Comparison of ENCODE assay signal across 8 cellular contexts in genomic region chr3:151379083-151379734, GRCh38. TPM values are rescaled to one million over a fixed set of nuclear protein-coding genes. Genes with fewer than 3 reads are reported as not detected.
DNase-seq lines count a peak whose midpoint lies in the region; ATAC-seq and TF ChIP-seq lines count a peak whose summit lies in the region.

No MANE protein-coding gene starts in this region.

- no TSS peak for BruUV-seq in Caco-2 (replicated peaks; lab: Mats Ljungman, UMichigan)

- no peak overlapping the region for H3K27ac Mint-ChIP-seq in Caco-2 (ENCODE audit: unreplicated experiment)
- H3K27ac Mint-ChIP-seq in neural progenitor cell, result no peak overlapping the region
- no peak overlapping the region for H3K27ac Mint-ChIP-seq in CD4-positive, alpha-beta memory T cell

- no peak overlapping the region for H3K4me2 ChIP-seq in neural progenitor cell

- no peak overlapping the region for H3K9ac ChIP-seq in neural progenitor cell

- no peak overlapping the region for H3K27ac ChIP-seq in neural progenitor cell
- no peak overlapping the region for H3K27ac ChIP-seq in CD4-positive, alpha-beta memory T cell (ENCODE audit: low read depth, low read length)

- H4K20me1 ChIP-seq in neural progenitor cell (ENCODE audit: low read depth), result no peaks in the 10 kb centered on the region

- H3K9me3 Mint-ChIP-seq in Caco-2 (ENCODE audit: unreplicated experiment), result no peaks in the 10 kb centered on the region
- H3K9me3 Mint-ChIP-seq in neural progenitor cell, result no peaks in the 10 kb centered on the region
- no peaks in the 10 kb centered on the region for H3K9me3 Mint-ChIP-seq in CD4-positive, alpha-beta memory T cell

- no peak overlapping the region for H2AFZ ChIP-seq in neural progenitor cell (replicated peaks)

- H3K27me3 Mint-ChIP-seq in Caco-2 (ENCODE audit: insufficient read depth, unreplicated experiment) (no peaks in the 10 kb centered on the region), neural progenitor cell (ENCODE audit: insufficient read depth, low read depth) (no peaks in the 10 kb centered on the region)
- H3K27me3 Mint-ChIP-seq in CD4-positive, alpha-beta memory T cell, result peaks cover 4 to 5% of the 10 kb centered on the region in 2 donors

- H3K4me1 Mint-ChIP-seq in Caco-2 (ENCODE audit: low read depth, unreplicated experiment) (peaks cover 6% of the 10 kb centered on the region), neural progenitor cell (no peaks in the 10 kb centered on the region)
- H3K4me1 Mint-ChIP-seq in CD4-positive, alpha-beta memory T cell, result peaks cover 0 to 1% (median 0%) of the 10 kb centered on the region in 4 donors

- H3K36me3 Mint-ChIP-seq in Caco-2 (ENCODE audit: insufficient read depth, unreplicated experiment) (peaks cover 5% of the 10 kb centered on the region), neural progenitor cell (peaks cover 3% of the 10 kb centered on the region)
- no peaks in the 10 kb centered on the region for H3K36me3 Mint-ChIP-seq in CD4-positive, alpha-beta memory T cell

- TF ChIP-seq CTCF in Caco-2 (IDR thresholded peaks at IDR 0.05; ENCODE audit: insufficient read depth in 1 of 2, low read depth in 1 of 2, low read length in 1 of 2, severe bottlenecking in 1 of 2, unreplicated experiment in 1 of 2) (peak; percentile 54 to 85), NB4 (IDR thresholded peaks at IDR 0.05; ENCODE audit: low read depth, low read length) (peak; percentile 77), neural progenitor cell (IDR thresholded peaks at IDR 0.05) (peak; percentile 85)

- H3K4me1 ChIP-seq in Caco-2 (no peaks in the 10 kb centered on the region), neural progenitor cell (no peaks in the 10 kb centered on the region)
- H3K4me1 ChIP-seq in CD4-positive, alpha-beta memory T cell (ENCODE audit: insufficient read depth, low read length), result no peaks in the 10 kb centered on the region

- intact Hi-C loops in Caco-2 (cut with micrococcal nuclease; ENCODE audit: unreplicated experiment), result loop anchor here (1.0 kb wide), 2 partner anchors 460 to 539 kb away; no protein-coding TSS in a partner anchor
- intact Hi-C loops in CD4-positive, alpha-beta memory T cell (cut with micrococcal nuclease), result no loop called here

- POLR2A ChIA-PET in Caco-2 (lab: Charles Lee), result no interaction called here
- POLR2A ChIA-PET in CD4-positive, alpha-beta memory T cell (lab: Charles Lee; ENCODE audit: partially characterized antibody), result no interaction called here

- CTCF ChIA-PET in Caco-2 (lab: Charles Lee), result interaction anchor here (0.6 to 1.0 kb wide), 3 partner anchors 60 to 460 kb away, joined by 3 to 4 read pairs (median 4); no protein-coding TSS in a partner anchor
- CTCF ChIA-PET in CD4-positive, alpha-beta memory T cell (lab: Charles Lee; ENCODE audit: partially characterized antibody), result interaction anchor here (1.2 kb wide), 1 partner anchor 10 kb away, joined by 3 read pairs; no protein-coding TSS in a partner anchor

- H3K36me3 ChIP-seq in Caco-2 (ENCODE audit: control insufficient read depth, insufficient read depth, low read length) (no peaks in the 10 kb centered on the region), neural progenitor cell (no peaks in the 10 kb centered on the region)
- no peaks in the 10 kb centered on the region for H3K36me3 ChIP-seq in CD4-positive, alpha-beta memory T cell (ENCODE audit: insufficient read depth, low read length)

- H3F3A ChIP-seq in neural progenitor cell (ENCODE audit: low read depth), result no peaks in the 10 kb centered on the region

- ATAC-seq in GM19351 (IDR thresholded peaks at IDR 0.05; ENCODE audit: unreplicated experiment), result peak; percentile 48

- DNase-seq in Caco-2 (peak; percentile 36 to 50), NB4 (ENCODE audit: low read depth) (peak; percentile 54), ecto neural progenitor cell (ENCODE audit: low spot score) (peak; percentile 70), neural progenitor cell (ENCODE audit: low spot score) (peak; percentile 65), NCI-H2107 treated with DMSO at 0.1 percent for 48 hours (lab: John Stamatoyannopoulos, UW; ENCODE audit: unreplicated experiment) (no peak), inferior parietal cortex (ENCODE audit: extremely low spot score) (no peak)
- no peak for DNase-seq in CD4-positive, alpha-beta memory T cell

- H3K4me3 ChIP-seq in Caco-2 (ENCODE audit: low read depth, low read length) (no peak overlapping the region), NB4 (ENCODE audit: low read depth, low read length) (no peak overlapping the region), neural progenitor cell (no peak overlapping the region)
- no peak overlapping the region for H3K4me3 ChIP-seq in CD4-positive, alpha-beta memory T cell (ENCODE audit: low read length in 2 of 2)

- H3K79me2 ChIP-seq in neural progenitor cell (ENCODE audit: low read depth), result no peaks in the 10 kb centered on the region

- no peaks in the 10 kb centered on the region for H3K27me3 ChIP-seq in Caco-2 (replicated peaks; ENCODE audit: control insufficient read depth, insufficient read depth, low read length)
- no peaks in the 10 kb centered on the region for H3K27me3 ChIP-seq in neural progenitor cell
- H3K27me3 ChIP-seq in CD4-positive, alpha-beta memory T cell (ENCODE audit: insufficient read depth, low read length), result no peaks in the 10 kb centered on the region

- H3K4me3 Mint-ChIP-seq in Caco-2 (ENCODE audit: unreplicated experiment), result no peak overlapping the region
- H3K4me3 Mint-ChIP-seq in neural progenitor cell, result no peak overlapping the region
- H3K4me3 Mint-ChIP-seq in CD4-positive, alpha-beta memory T cell, result no peak overlapping the region

- H3K9me3 ChIP-seq in Caco-2 (no peaks in the 10 kb centered on the region), neural progenitor cell (ENCODE audit: low read depth) (no peaks in the 10 kb centered on the region)
- H3K9me3 ChIP-seq in CD4-positive, alpha-beta memory T cell (ENCODE audit: control insufficient read depth in 1 of 2, low read length in 2 of 2), result no peaks in the 10 kb centered on the region

- no peak for TF ChIP-seq POLR2A in NB4 (IDR thresholded peaks at IDR 0.05; ENCODE audit: extremely low read depth, insufficient read length)

RNA-seq across cellular contexts. Expression of gene P2RY12, which starts 5.3 kb away (rescaled TPM):
- not detected in 2 replicates for total RNA-seq in Caco-2 (2022)
- total RNA-seq in neural progenitor cell (ENCODE audit: low replicate concordance), result not detected in 2 replicates
- total RNA-seq in CD4-positive, alpha-beta memory T cell, result not detected
- not detected for polyA plus RNA-seq in CD4-positive, alpha-beta memory T cell

RNA-seq across cellular contexts. Expression of gene P2RY13, which starts 49.9 kb away (rescaled TPM):
- total RNA-seq in Caco-2 (2022), result not detected in 2 replicates
- total RNA-seq in neural progenitor cell (ENCODE audit: low replicate concordance), result not detected in 2 replicates
- total RNA-seq in CD4-positive, alpha-beta memory T cell, result not detected
- not detected for polyA plus RNA-seq in CD4-positive, alpha-beta memory T cell

Comparison
In these comparisons a context has a peak if more than half of its experiments do, and no peak if none do; other contexts are left out.
1. DNase-seq: peak in Caco-2 (2 of 2), NB4 (single experiment), ecto neural progenitor cell (single experiment) and neural progenitor cell (single experiment); none in NCI-H2107 treated with DMSO at 0.1 percent for 48 hours (single experiment), inferior parietal cortex (single experiment) and CD4-positive, alpha-beta memory T cell (0 of 5).
2. Peak in every context shown above with its lines, with median percentiles within 50 percentile points of each other: CTCF ChIP-seq.